ENCODE assay signal across 16 cellular contexts in genomic region chr3:148004331-148004730, GRCh38.
DNase-seq lines count a peak whose midpoint lies in the region; ATAC-seq and TF ChIP-seq lines count a peak whose summit lies in the region.
"Had no signal": no experiment of that assay in that cellular context is flagged by ENCODE, and none has a peak within 500 bp of the region (broad histone marks: within the 10 kb centered on the region; RNA-seq: fewer than 3 reads in every experiment).

No MANE protein-coding gene starts in this region.

- peaks cover 24% of the 10 kb centered on the region for H3K4me1 Mint-ChIP-seq in GM23338
- peaks cover 15% of the 10 kb centered on the region for H3K4me1 Mint-ChIP-seq in WTC11
- peaks cover 30% of the 10 kb centered on the region for H3K4me1 Mint-ChIP-seq in neural crest cell
- H3K4me1 Mint-ChIP-seq: CD14-positive monocyte had no signal

- H3K4me3 ChIP-seq in GM23338: no peak overlapping the region

- CTCF ChIA-PET in WTC11 (lab: Charles Lee): interaction anchor here (1.6 kb wide), 1 partner anchor 10 kb away, joined by 3 read pairs; no protein-coding TSS in a partner anchor

- peaks cover 2% of the 10 kb centered on the region for H3K27me3 Mint-ChIP-seq in GM23338 (ENCODE audit: insufficient read depth, low read depth, poor library complexity)
- H3K27me3 Mint-ChIP-seq in WTC11 (ENCODE audit: low read depth): no peaks in the 10 kb centered on the region
- H3K27me3 Mint-ChIP-seq in neural crest cell (ENCODE audit: low read depth): no peaks in the 10 kb centered on the region

- H3K36me3 Mint-ChIP-seq in GM23338 (ENCODE audit: low read depth) (peaks cover 3% of the 10 kb centered on the region; the same call in 1 of the 3 replicates), WTC11 (no peaks in the 10 kb centered on the region), neural crest cell (ENCODE audit: low read depth) (peaks cover 8% of the 10 kb centered on the region)
- H3K36me3 Mint-ChIP-seq: CD14-positive monocyte; CD8-positive, alpha-beta T cell had no signal

- H3K27me3 ChIP-seq in GM23338 (ENCODE audit: insufficient read depth): no peaks in the 10 kb centered on the region

- POLR2A ChIA-PET in WTC11 (lab: Charles Lee): no interaction called here

- H3K4me1 ChIP-seq in GM23338 (ENCODE audit: insufficient read depth): peaks cover 14% of the 10 kb centered on the region; the same call in 1 of the 2 replicates

- H3K9me3 Mint-ChIP-seq in GM23338: no peaks in the 10 kb centered on the region
- peaks cover 8% of the 10 kb centered on the region for H3K9me3 Mint-ChIP-seq in WTC11
- peaks cover 3% of the 10 kb centered on the region for H3K9me3 Mint-ChIP-seq in neural crest cell

- H3K27ac Mint-ChIP-seq in GM23338 (peak overlapping the region; percentile 93), WTC11 (peak overlapping the region; percentile 86), neural crest cell (ENCODE audit: unreplicated experiment) (no peak overlapping the region)
- H3K27ac Mint-ChIP-seq: CD14-positive monocyte; CD8-positive, alpha-beta T cell had no signal

- H3K9me2 ChIP-seq in GM23338 (ENCODE audit: insufficient read depth): no peaks in the 10 kb centered on the region

- DNase-seq in GM23338 (ENCODE audit: low spot score): peak; percentile 17
- DNase-seq in WTC11 (ENCODE audit: low spot score): no peak
- DNase-seq in globus pallidus (ENCODE audit: low spot score): peak; percentile 11
- DNase-seq in neural crest cell (ENCODE audit: low read depth, low spot score): no peak
- no peak for DNase-seq in HT-29 (ENCODE audit: low spot score)
- no peak for DNase-seq in NCI-H2196 treated with DMSO at 0.1 percent for 48 hours (lab: John Stamatoyannopoulos, UW; ENCODE audit: unreplicated experiment)
- DNase-seq: ACHN; CD8-positive, alpha-beta T cell; COR-L47; DMS153; DMS79 treated with DMSO at 0.1 percent for 48 hours; EL had no signal

- H3F3A ChIP-seq in GM23338 (replicated peaks; ENCODE audit: low read depth): no peaks in the 10 kb centered on the region

- H3K4me3 Mint-ChIP-seq in GM23338 (no peak overlapping the region), WTC11 (no peak overlapping the region), neural crest cell (peak overlapping the region; percentile 61)
- H3K4me3 Mint-ChIP-seq: CD14-positive monocyte; CD8-positive, alpha-beta T cell had no signal

- H2AFZ ChIP-seq in GM23338: no peak overlapping the region

- TF ChIP-seq CTCF in GM23338 (conservative IDR thresholded peaks at IDR 0.05; ENCODE audit: low read depth in 2 of 2): no peak
- no peak for TF ChIP-seq CTCF in WTC11 (IDR thresholded peaks at IDR 0.05)
- no peak for TF ChIP-seq CTCF in neural crest cell (conservative IDR thresholded peaks at IDR 0.05)

- ATAC-seq in GM23338 (peak; percentile 68), WTC11 (peak; percentile 69), GM21576 (IDR thresholded peaks at IDR 0.05; ENCODE audit: unreplicated experiment) (no peak), HG03045 (IDR thresholded peaks at IDR 0.05; ENCODE audit: unreplicated experiment) (no peak)
- ATAC-seq: CD8-positive, alpha-beta T cell; HCT116 had no signal

- no peak overlapping the region for H3K27ac ChIP-seq in GM23338 (ENCODE audit: low read depth)

- peak overlapping the region; percentile 31; the same call in 1 of the 2 replicates for H3K4me2 ChIP-seq in GM23338

- H3K36me3 ChIP-seq in GM23338 (ENCODE audit: insufficient read depth): no peaks in the 10 kb centered on the region

- no peaks in the 10 kb centered on the region for H4K20me1 ChIP-seq in GM23338 (replicated peaks; ENCODE audit: insufficient read depth)

- H3K79me2 ChIP-seq in GM23338 (replicated peaks; ENCODE audit: insufficient read depth): no peaks in the 10 kb centered on the region

TF ChIP-seq in GM23338, 12 proteins besides CTCF, POLR2A, EP300 and RAD21 (continues in another document):
- TF ChIP-seq ZNF114 (CRISPR knock-in tag; IDR thresholded peaks at IDR 0.05): no peak

TF ChIP-seq in WTC11, 78 proteins besides CTCF, POLR2A, EP300 and RAD21:
- TF ChIP-seq ZNF281 (CRISPR knock-in tag; IDR thresholded peaks at IDR 0.05): no peak
- TF ChIP-seq NR2C2 (CRISPR knock-in tag; IDR thresholded peaks at IDR 0.05): no peak
- TF ChIP-seq TEAD1 (CRISPR knock-in tag; IDR thresholded peaks at IDR 0.05): no peak
- TF ChIP-seq GTF2I (CRISPR knock-in tag; conservative IDR thresholded peaks at IDR 0.05): no peak
- TF ChIP-seq FOXK1 (CRISPR knock-in tag; IDR thresholded peaks at IDR 0.05): no peak
- TF ChIP-seq ZNF317 (CRISPR knock-in tag; IDR thresholded peaks at IDR 0.05; ENCODE audit: borderline replicate concordance, low read depth): no peak
- no peak for TF ChIP-seq SMAD4 (CRISPR knock-in tag; IDR thresholded peaks at IDR 0.05)
- no peak for TF ChIP-seq PRDM15 (CRISPR knock-in tag; IDR thresholded peaks at IDR 0.05)
- no peak for TF ChIP-seq HMGXB4 (CRISPR knock-in tag; IDR thresholded peaks at IDR 0.05)

Comparison
In these comparisons a context has a peak if more than half of its experiments do, and no peak if none do; other contexts are left out.
1. ATAC-seq: peak in GM23338 (single experiment) and WTC11 (single experiment); none in GM21576 (single experiment) and HG03045 (single experiment).
2. DNase-seq: peak in GM23338 (single experiment) and globus pallidus (single experiment); none in WTC11 (single experiment), neural crest cell (single experiment), HT-29 (single experiment) and NCI-H2196 treated with DMSO at 0.1 percent for 48 hours (single experiment).